ENCODE assay signal across 9 cellular contexts in the genomic region with DNA sequence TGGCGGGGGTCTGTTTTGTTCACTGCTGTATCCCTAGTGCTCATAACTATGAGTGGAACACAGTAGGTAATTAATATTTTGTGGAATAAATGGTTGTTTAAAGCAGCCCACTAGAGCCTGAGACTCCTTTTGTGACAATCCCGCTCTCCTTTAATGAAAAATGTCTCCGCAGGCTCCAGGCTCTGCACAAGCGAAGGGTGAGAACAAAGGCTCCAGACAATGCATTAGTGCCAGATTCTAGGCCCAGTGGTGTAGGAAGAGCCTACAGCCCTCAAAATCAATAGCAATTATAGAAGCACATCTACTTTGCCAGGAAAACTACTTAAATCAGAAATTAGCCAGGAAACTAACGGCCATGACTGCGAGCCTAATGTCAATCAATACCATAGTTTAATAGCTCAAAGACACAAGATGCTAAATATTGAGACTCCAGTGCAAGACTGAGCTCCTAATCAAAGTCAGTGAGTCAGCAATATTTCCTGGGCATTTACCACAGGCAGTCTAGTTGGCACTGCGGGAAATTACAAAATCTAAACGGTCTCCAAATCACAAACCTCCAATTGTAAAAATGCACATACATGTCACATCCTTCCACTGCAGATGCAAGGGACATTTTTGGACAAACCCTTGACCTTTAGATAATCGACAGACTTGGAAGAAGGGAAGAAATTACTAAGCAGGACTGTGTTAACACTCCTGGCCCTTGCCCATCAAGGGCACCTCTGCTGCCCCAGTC. TPM values are rescaled to one million over a fixed set of nuclear protein-coding genes. Genes with fewer than 3 reads are reported as not detected.
DNase-seq lines count a peak whose midpoint lies in the region; ATAC-seq and TF ChIP-seq lines count a peak whose summit lies in the region.
"Had no signal": no experiment of that assay in that cellular context is flagged by ENCODE, and none has a peak within 500 bp of the region (broad histone marks: within the 10 kb centered on the region; RNA-seq: fewer than 3 reads in every experiment).

No MANE protein-coding gene starts in this region.

- peaks cover 15% of the 10 kb centered on the region for H3K36me3 Mint-ChIP-seq in CD4-positive, alpha-beta T cell (ENCODE audit: low read depth)
- peaks cover 0 to 22% of the 10 kb centered on the region in 2 donors for H3K36me3 Mint-ChIP-seq in activated naive CD4-positive, alpha-beta T cell treated with anti-CD3 and anti-CD28 coated beads, Interleukin-2, amount 50 U/mL, for 72 hours

- H3K4me3 ChIP-seq in coronary artery (peak overlapping the region; percentile 90), osteoblast (ENCODE audit: insufficient read depth, low read length) (peak overlapping the region; percentile 75)

- no peaks in the 10 kb centered on the region for H3K9me3 Mint-ChIP-seq in CD4-positive, alpha-beta T cell
- no peaks in the 10 kb centered on the region for H3K9me3 Mint-ChIP-seq in activated naive CD4-positive, alpha-beta T cell treated with anti-CD3 and anti-CD28 coated beads, Interleukin-2, amount 50 U/mL, for 72 hours

- peaks cover 47% of the 10 kb centered on the region for H4K20me1 ChIP-seq in osteoblast (ENCODE audit: insufficient read depth, low read length)

- no peaks in the 10 kb centered on the region for H3K27me3 ChIP-seq in CD4-positive, alpha-beta T cell (ENCODE audit: control insufficient read depth, insufficient read depth, low read length)
- H3K27me3 ChIP-seq in osteoblast (ENCODE audit: insufficient read depth, low read length): no peaks in the 10 kb centered on the region

- H3K36me3 ChIP-seq in osteoblast (ENCODE audit: insufficient read depth, low read length): peaks cover 51% of the 10 kb centered on the region

- intact Hi-C loops in CD4-positive, alpha-beta T cell (cut with DNase I, micrococcal nuclease): loop anchor here (5.0 to 10.0 kb wide), 4 partner anchors 187 to 738 kb away; partner anchors contain the start of genes BNIP2 (in 1 of the 2) and GTF2A2 (in 1 of the 2)

- POLR2A ChIA-PET in CD4-positive, alpha-beta T cell (lab: Charles Lee): no interaction called here

- no peak for TF ChIP-seq CTCF in CD4-positive, alpha-beta T cell (IDR thresholded peaks at IDR 0.05)
- TF ChIP-seq CTCF in coronary artery (IDR thresholded peaks at IDR 0.05): no peak
- TF ChIP-seq CTCF in osteoblast (IDR thresholded peaks at IDR 0.05; ENCODE audit: extremely low read depth, low read depth, low read length): no peak

- DNase-seq in CD4-positive, alpha-beta T cell: no peak
- DNase-seq in NCI-H69 (lab: John Stamatoyannopoulos, UW) (peak; percentile 35), coronary artery (ENCODE audit: low spot score) (no peak), osteoblast (ENCODE audit: insufficient read length, low spot score, missing footprints) (no peak), ACHN (no peak), OCI-M1 (lab: John Stamatoyannopoulos, UW) (no peak)
- no peak for DNase-seq in activated naive CD4-positive, alpha-beta T cell treated with anti-CD3 and anti-CD28 coated beads, Interleukin-2, amount 50 U/mL, for 72 hours (ENCODE audit: low spot score in 2 of 2)
- DNase-seq: NCI-H1694 treated with DMSO at 0.1 percent for 48 hours had no signal

- peaks cover 10% of the 10 kb centered on the region for H3K27me3 Mint-ChIP-seq in CD4-positive, alpha-beta T cell

- peak overlapping the region; percentile 92 for H3K4me3 Mint-ChIP-seq in CD4-positive, alpha-beta T cell

- peak overlapping the region; percentile 97 for H3K27ac Mint-ChIP-seq in CD4-positive, alpha-beta T cell
- no peak overlapping the region for H3K27ac Mint-ChIP-seq in activated naive CD4-positive, alpha-beta T cell treated with anti-CD3 and anti-CD28 coated beads, Interleukin-2, amount 50 U/mL, for 72 hours

- H3K4me1 ChIP-seq in osteoblast (ENCODE audit: insufficient read depth, low read length): peaks cover 78% of the 10 kb centered on the region

- no peak overlapping the region for H3K27ac ChIP-seq in CD4-positive, alpha-beta T cell (ENCODE audit: low read depth, low read length)
- H3K27ac ChIP-seq in coronary artery (peak overlapping the region; percentile 98), osteoblast (ENCODE audit: low read depth, low read length) (peak overlapping the region; percentile 95)

- H3K9me3 ChIP-seq in CD4-positive, alpha-beta T cell (ENCODE audit: control insufficient read depth, low read length): no peaks in the 10 kb centered on the region
- no peaks in the 10 kb centered on the region for H3K9me3 ChIP-seq in osteoblast (ENCODE audit: low read depth, low read length)

- in situ Hi-C loops in ACHN (cut with HindIII; ENCODE audit: low pct_ligation_motif_present, low pct_unique_long_range_greater_than_20kb, low sequenced_read_pairs): no loop called here

- peaks cover 68% of the 10 kb centered on the region for H3K4me1 Mint-ChIP-seq in CD4-positive, alpha-beta T cell (ENCODE audit: low read depth)

- ATAC-seq in CD4-positive, alpha-beta T cell (ENCODE audit: poor library complexity): no peak
- no peak for ATAC-seq in activated naive CD4-positive, alpha-beta T cell treated with anti-CD3 and anti-CD28 coated beads, Interleukin-2, amount 50 U/mL, for 72 hours
- no peak for ATAC-seq in HG03175 (IDR thresholded peaks at IDR 0.05; ENCODE audit: unreplicated experiment)

- peaks cover 70% of the 10 kb centered on the region for H3K79me2 ChIP-seq in osteoblast (ENCODE audit: insufficient read depth, low read length)

- no peak overlapping the region for H2AFZ ChIP-seq in osteoblast (ENCODE audit: low read length)

- peak overlapping the region; percentile 82 for H3K4me2 ChIP-seq in osteoblast (ENCODE audit: insufficient read depth, low read length)

- CTCF ChIA-PET in CD4-positive, alpha-beta T cell (lab: Charles Lee): no interaction called here

RNA-seq across cellular contexts. Expression of gene ANXA2, which starts 2.3 kb away (rescaled TPM):
- 10 to 100 TPM; 70.8 to 74.5 TPM for total RNA-seq in CD4-positive, alpha-beta T cell
- total RNA-seq in osteoblast: 2,826 and 3,042 TPM in 2 replicates
- 10 to 100 TPM; 28.8 to 92.4 TPM for total RNA-seq in activated naive CD4-positive, alpha-beta T cell treated with anti-CD3 and anti-CD28 coated beads, Interleukin-2, amount 50 U/mL, for 72 hours

Comparison
In these comparisons a context has a peak if more than half of its experiments do, and no peak if none do; other contexts are left out.
1. RNA of gene ANXA2, which starts 2.3 kb away (total RNA-seq): 2,826 to 3,042 TPM in osteoblast; 28.8 to 92.4 TPM in activated naive CD4-positive, alpha-beta T cell treated with anti-CD3 and anti-CD28 coated beads, Interleukin-2, amount 50 U/mL, for 72 hours and 70.8 to 74.5 TPM in CD4-positive, alpha-beta T cell; every median in the first group is over 10 times any median in the second.